ENCODE assay signal across 8 cellular contexts in genomic region chr22:50327711-50328019, GRCh38.
A peak's percentile ranks its signal among the peaks of the same experiment; 100 is the strongest.
DNase-seq lines count a peak whose midpoint lies in the region; ATAC-seq lines count a peak whose summit lies in the region.

No MANE protein-coding gene starts in this region.

- peak overlapping the region; percentile 58 to 79 (median 70) for H3K4me3 ChIP-seq in BLaER1 treated with 17β-estradiol and CSF1 and Interleukin-3, amounts not matched to agents 10 nM and 100 nM
- peak overlapping the region; percentile 69 for H3K4me3 ChIP-seq in NT2/D1 (ENCODE audit: insufficient read length, low read depth)
- H3K4me3 ChIP-seq in endocrine pancreas (ENCODE audit: control insufficient read depth, insufficient read depth, low read length) = no peak overlapping the region
- H3K4me3 ChIP-seq in neuron (ENCODE audit: low read length) = peak overlapping the region; percentile 59

- ATAC-seq in GM19397 (IDR thresholded peaks at IDR 0.05; ENCODE audit: unreplicated experiment) (no peak), HG03469 (IDR thresholded peaks at IDR 0.05; ENCODE audit: unreplicated experiment) (no peak)

- peak overlapping the region; percentile 88 for H2AFZ ChIP-seq in neuron (ENCODE audit: low read depth, low read length)

- no peaks in the 10 kb centered on the region for H3K9me3 ChIP-seq in BLaER1 treated with 17β-estradiol and CSF1 and Interleukin-3, amounts not matched to agents 10 nM and 100 nM (replicated peaks in 1 of 11)
- H3K9me3 ChIP-seq in NT2/D1 (ENCODE audit: insufficient read depth, low read length) (no peaks in the 10 kb centered on the region), endocrine pancreas (ENCODE audit: control insufficient read depth, low read length) (no peaks in the 10 kb centered on the region), neuron (ENCODE audit: low read length) (no peaks in the 10 kb centered on the region)

- peaks cover 0 to 8% (median 0%) of the 10 kb centered on the region in 11 experiments; a peak in 1 of 22 replicates for H3K27me3 ChIP-seq in BLaER1 treated with 17β-estradiol and CSF1 and Interleukin-3, amounts not matched to agents 10 nM and 100 nM
- H3K27me3 ChIP-seq in NT2/D1 (ENCODE audit: insufficient read depth, insufficient read length) = peaks cover 17% of the 10 kb centered on the region
- H3K27me3 ChIP-seq in endocrine pancreas (ENCODE audit: control insufficient read depth, insufficient read depth, low read length) = no peaks in the 10 kb centered on the region
- no peaks in the 10 kb centered on the region for H3K27me3 ChIP-seq in neuron (ENCODE audit: insufficient read depth, low read length)

- H3K4me2 ChIP-seq in BLaER1 treated with 17β-estradiol and CSF1 and Interleukin-3, amounts not matched to agents 10 nM and 100 nM = peak overlapping the region; percentile 81 to 99 (median 96)

- no peak for DNase-seq in NT2/D1 (ENCODE audit: low read depth, low spot score)
- DNase-seq in NCI-H2227 (lab: John Stamatoyannopoulos, UW; ENCODE audit: unreplicated experiment) = no peak
- no peak for DNase-seq in NCI-H524 treated with DMSO at 0.1 percent for 48 hours (lab: John Stamatoyannopoulos, UW)

- H4K20me1 ChIP-seq in BLaER1 treated with 17β-estradiol and CSF1 and Interleukin-3, amounts not matched to agents 10 nM and 100 nM = peaks cover 0 to 10% (median 0%) of the 10 kb centered on the region in 11 experiments; a peak in 2 of 22 replicates

- H3K9ac ChIP-seq in BLaER1 treated with 17β-estradiol and CSF1 and Interleukin-3, amounts not matched to agents 10 nM and 100 nM = peak overlapping the region; percentile 81 to 94 (median 91)
- H3K9ac ChIP-seq in NT2/D1 (ENCODE audit: insufficient read length, low read depth) (peak overlapping the region; percentile 93), endocrine pancreas (ENCODE audit: control insufficient read depth, insufficient read depth, low read length) (peak overlapping the region; percentile 45)

- no peaks in the 10 kb centered on the region for H3K36me3 ChIP-seq in BLaER1 treated with 17β-estradiol and CSF1 and Interleukin-3, amounts not matched to agents 10 nM and 100 nM
- H3K36me3 ChIP-seq in NT2/D1 (ENCODE audit: insufficient read depth, insufficient read length, low read length) (no peaks in the 10 kb centered on the region), endocrine pancreas (ENCODE audit: control insufficient read depth, insufficient read depth, low read length) (no peaks in the 10 kb centered on the region), neuron (ENCODE audit: insufficient read depth, low read length) (no peaks in the 10 kb centered on the region)

- H3K27ac ChIP-seq in BLaER1 treated with 17β-estradiol and CSF1 and Interleukin-3, amounts not matched to agents 10 nM and 100 nM = peak overlapping the region; percentile 82 to 94 (median 92)

- H3K4me1 ChIP-seq in BLaER1 treated with 17β-estradiol and CSF1 and Interleukin-3, amounts not matched to agents 10 nM and 100 nM = peaks cover 32 to 57% (median 49%) of the 10 kb centered on the region in 10 experiments
- H3K4me1 ChIP-seq in NT2/D1 (ENCODE audit: insufficient read depth, insufficient read length) = peaks cover 10% of the 10 kb centered on the region
- H3K4me1 ChIP-seq in endocrine pancreas (ENCODE audit: control insufficient read depth, insufficient read depth, low read length) = no peaks in the 10 kb centered on the region
- peaks cover 18% of the 10 kb centered on the region for H3K4me1 ChIP-seq in neuron (ENCODE audit: insufficient read depth, low read length)
